ENCODE assay signal across 32 cellular contexts in the genomic region with DNA sequence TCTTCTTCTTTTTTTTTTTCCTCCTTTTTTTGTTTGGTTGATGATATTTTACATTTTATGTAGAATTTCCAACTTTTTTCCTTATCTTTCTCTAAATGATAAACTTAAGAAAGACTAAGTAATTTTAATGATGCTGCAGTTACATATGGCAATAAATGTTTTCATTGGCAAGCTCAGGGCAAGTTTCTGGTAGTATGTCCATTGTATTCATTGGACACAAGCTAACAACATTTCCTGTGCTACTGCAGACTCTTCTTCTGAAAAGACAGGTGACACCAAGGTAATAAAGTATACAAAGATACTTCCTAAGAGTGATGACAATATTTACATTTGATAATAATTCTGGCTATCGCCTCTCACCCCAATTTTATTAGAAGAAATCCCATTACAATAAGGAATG.
"Had no signal": no experiment of that assay in that cellular context is flagged by ENCODE, and none has a peak within 500 bp of the region (broad histone marks: within the 10 kb centered on the region; RNA-seq: fewer than 3 reads in every experiment).

No MANE protein-coding gene starts in this region.

- H3K27ac ChIP-seq: adrenal gland, body of pancreas, WERI-Rb-1 had no signal

- H3K36me3 ChIP-seq: adrenal gland, WERI-Rb-1 had no signal

- H3K4me3 Mint-ChIP-seq: activated B cell treated with CpG ODN at 0.5 μM for 24 hours; activated CD8-positive, alpha-beta T cell treated with anti-CD3 and anti-CD28 coated beads for 36 hours; activated naive CD4-positive, alpha-beta T cell treated with anti-CD3 and anti-CD28 coated beads for 36 hours; activated naive CD4-positive, alpha-beta T cell treated with anti-CD3 and anti-CD28 coated beads, Interleukin-2, amount 50 U/mL, for 24 hours; activated naive CD8-positive, alpha-beta T cell treated with anti-CD3 and anti-CD28 coated beads for 36 hours; activated naive CD8-positive, alpha-beta T cell treated with anti-CD3 and anti-CD28 coated beads, Interleukin-2, amount 50 U/mL, for 24 hours; activated T-cell treated with anti-CD3 and anti-CD28 coated beads, Interleukin-2, amount 50 U/mL, for 4 hours; activated T-helper 17 cell treated with anti-CD3 and anti-CD28 coated beads, Interleukin-2, amount 50 U/mL, for 72 hours; T-helper 17 cell; T-helper 2 cell treated with Interferon-gamma antibody and Interleukin-4, amounts not matched to agents 5 μg/mL and 100 μg/mL, for 36 hours had no signal

- H3K27me3 Mint-ChIP-seq: activated B cell treated with CpG ODN at 0.5 μM for 24 hours had no signal

- FAIRE-seq: colon, endometrium, frontal cortex had no signal

- H3K4me3 ChIP-seq: adrenal gland, body of pancreas had no signal

- ATAC-seq: activated CD4-positive, CD25-positive, alpha-beta regulatory T cell treated with anti-CD3 and anti-CD28 coated beads, Interleukin-2, amount 50 U/mL, for 24 hours; activated CD8-positive, alpha-beta T cell treated with anti-CD3 and anti-CD28 coated beads for 36 hours; activated naive CD8-positive, alpha-beta T cell treated with anti-CD3 and anti-CD28 coated beads, Interleukin-2, amount 50 U/mL, for 24 hours; activated T-cell treated with anti-CD3 and anti-CD28 coated beads, Interleukin-2, amount 50 U/mL, for 4 hours; activated T-helper 17 cell treated with anti-CD3 and anti-CD28 coated beads, Interleukin-2, amount 50 U/mL, for 72 hours; body of pancreas; esophagus mucosa; T-helper 17 cell had no signal

- DNase-seq: activated B cell treated with CpG ODN at 0.5 μM for 24 hours; activated CD4-positive, alpha-beta T cell treated with anti-CD3 and anti-CD28 coated beads for 48 hours; activated CD4-positive, alpha-beta T cell treated with anti-CD3 and anti-CD28 coated beads, Interleukin-2, amount 50 U/mL, for 1 hour; activated CD4-positive, alpha-beta T cell treated with anti-CD3 and anti-CD28 coated beads, Interleukin-2, amount 50 U/mL, for 48 hours; activated CD8-positive, alpha-beta memory T cell treated with anti-CD3 and anti-CD28 coated beads for 24 hours; activated CD8-positive, alpha-beta T cell treated with anti-CD3 and anti-CD28 coated beads for 36 hours; activated effector memory CD4-positive, alpha-beta T cell treated with Interleukin-2 at 50 U/mL for 16 hours; activated naive CD4-positive, alpha-beta T cell treated with anti-CD3 and anti-CD28 coated beads for 36 hours; activated naive CD8-positive, alpha-beta T cell treated with anti-CD3 and anti-CD28 coated beads for 36 hours; activated naive CD8-positive, alpha-beta T cell treated with anti-CD3 and anti-CD28 coated beads, Interleukin-2, amount 50 U/mL, for 24 hours; activated T-cell treated with anti-CD3 and anti-CD28 coated beads, Interleukin-2, amount 50 U/mL, for 4 hours; adrenal gland; amygdala; aorta; body of pancreas; caudate nucleus; cortex of kidney; dermis blood vessel endothelial cell; effector CD8-positive, alpha-beta T cell; foreskin fibroblast; head of caudate nucleus; T-helper 17 cell; T1000; WERI-Rb-1 had no signal

- H3K4me1 ChIP-seq: adrenal gland, body of pancreas had no signal

- H3K4me1 Mint-ChIP-seq: activated B cell treated with CpG ODN at 0.5 μM for 24 hours; activated naive CD4-positive, alpha-beta T cell treated with anti-CD3 and anti-CD28 coated beads, Interleukin-2, amount 50 U/mL, for 24 hours; activated naive CD8-positive, alpha-beta T cell treated with anti-CD3 and anti-CD28 coated beads for 36 hours; activated naive CD8-positive, alpha-beta T cell treated with anti-CD3 and anti-CD28 coated beads, Interleukin-2, amount 50 U/mL, for 24 hours; activated T-helper 17 cell treated with anti-CD3 and anti-CD28 coated beads, Interleukin-2, amount 50 U/mL, for 72 hours had no signal

- H3K27ac Mint-ChIP-seq: activated B cell treated with CpG ODN at 0.5 μM for 24 hours; activated CD8-positive, alpha-beta T cell treated with anti-CD3 and anti-CD28 coated beads for 36 hours; activated naive CD4-positive, alpha-beta T cell treated with anti-CD3 and anti-CD28 coated beads for 36 hours; activated naive CD4-positive, alpha-beta T cell treated with anti-CD3 and anti-CD28 coated beads, Interleukin-2, amount 50 U/mL, for 24 hours; activated naive CD8-positive, alpha-beta T cell treated with anti-CD3 and anti-CD28 coated beads for 36 hours; activated naive CD8-positive, alpha-beta T cell treated with anti-CD3 and anti-CD28 coated beads, Interleukin-2, amount 50 U/mL, for 24 hours; activated T-helper 17 cell treated with anti-CD3 and anti-CD28 coated beads, Interleukin-2, amount 50 U/mL, for 72 hours; T-helper 17 cell; T-helper 2 cell treated with Interferon-gamma antibody and Interleukin-4, amounts not matched to agents 5 μg/mL and 100 μg/mL, for 36 hours had no signal

- H3K36me3 Mint-ChIP-seq: activated naive CD4-positive, alpha-beta T cell treated with anti-CD3 and anti-CD28 coated beads, Interleukin-2, amount 50 U/mL, for 24 hours; activated naive CD8-positive, alpha-beta T cell treated with anti-CD3 and anti-CD28 coated beads for 36 hours had no signal

- H3K27me3 ChIP-seq: adrenal gland, body of pancreas had no signal

- H3K9me3 Mint-ChIP-seq: activated B cell treated with CpG ODN at 0.5 μM for 24 hours; activated CD8-positive, alpha-beta T cell treated with anti-CD3 and anti-CD28 coated beads for 36 hours; activated naive CD4-positive, alpha-beta T cell treated with anti-CD3 and anti-CD28 coated beads for 36 hours; activated naive CD4-positive, alpha-beta T cell treated with anti-CD3 and anti-CD28 coated beads, Interleukin-2, amount 50 U/mL, for 24 hours; activated naive CD8-positive, alpha-beta T cell treated with anti-CD3 and anti-CD28 coated beads for 36 hours; activated naive CD8-positive, alpha-beta T cell treated with anti-CD3 and anti-CD28 coated beads, Interleukin-2, amount 50 U/mL, for 24 hours; activated T-cell treated with anti-CD3 and anti-CD28 coated beads, Interleukin-2, amount 50 U/mL, for 4 hours; activated T-helper 17 cell treated with anti-CD3 and anti-CD28 coated beads, Interleukin-2, amount 50 U/mL, for 72 hours; T-helper 2 cell treated with Interferon-gamma antibody and Interleukin-4, amounts not matched to agents 5 μg/mL and 100 μg/mL, for 36 hours had no signal

- H3K9me3 ChIP-seq: adrenal gland, body of pancreas had no signal
